ENCODE assay signal across 18 cellular contexts in genomic region chr12:29223936-29224921, GRCh38.
DNase-seq lines count a peak whose midpoint lies in the region; ATAC-seq and TF ChIP-seq lines count a peak whose summit lies in the region.
"Had no signal": no experiment of that assay in that cellular context is flagged by ENCODE, and none has a peak within 500 bp of the region (broad histone marks: within the 10 kb centered on the region; RNA-seq: fewer than 3 reads in every experiment).

No MANE protein-coding gene starts in this region.

- no peak overlapping the region for H2BK15ac ChIP-seq in mesendoderm (replicated peaks; ENCODE audit: low read depth)

- no peaks in the 10 kb centered on the region for H3K79me2 ChIP-seq in mesendoderm (ENCODE audit: control insufficient read depth, insufficient read depth, low read length)

- 100% methylated on average over 1 of the region's 6 CpGs for WGBS in mesendoderm (ENCODE audit: extremely low coverage, insufficient coverage, low lambda C conversion rate)

- no peak for TF ChIP-seq CTCF in AG04449 (IDR thresholded peaks at IDR 0.05; ENCODE audit: insufficient read depth, low read length, missing control alignments)
- TF ChIP-seq CTCF in brain microvascular endothelial cell (IDR thresholded peaks at IDR 0.05; ENCODE audit: low read depth, low read length, missing control alignments), result no peak
- TF ChIP-seq CTCF in BE2C (IDR thresholded peaks at IDR 0.05; ENCODE audit: low read depth, low read length), result no peak

- no peak overlapping the region for H3K56ac ChIP-seq in mesendoderm (ENCODE audit: low read length)

- H4K5ac ChIP-seq in mesendoderm (ENCODE audit: low read length), result no peak overlapping the region

- no peak overlapping the region for H3K9ac ChIP-seq in mesendoderm (ENCODE audit: low read length)
- H3K9ac ChIP-seq: BLaER1 treated with 17β-estradiol and CSF1 and Interleukin-3, amounts not matched to agents 10 nM and 100 nM had no signal

- no peak overlapping the region for H2BK5ac ChIP-seq in mesendoderm (ENCODE audit: low read length)

- H3K27ac ChIP-seq in brain microvascular endothelial cell (peak overlapping the region; percentile 44), mesendoderm (ENCODE audit: low read depth, low read length) (no peak overlapping the region)
- H3K27ac ChIP-seq: BLaER1 treated with 17β-estradiol and CSF1 and Interleukin-3, amounts not matched to agents 10 nM and 100 nM; SJSA1 had no signal

- peak; percentile 55 for DNase-seq in AG04449 (ENCODE audit: low read depth, low spot score)
- DNase-seq in HS-5 (ENCODE audit: low read depth), result peak; percentile 24
- no peak for DNase-seq in brain microvascular endothelial cell
- DNase-seq in mesendoderm, result no peak
- no peak for DNase-seq in NCI-H524 treated with DMSO at 0.1 percent for 48 hours (lab: John Stamatoyannopoulos, UW)
- DNase-seq in BE2C, result no peak
- DNase-seq in SHP77 (lab: John Stamatoyannopoulos, UW), result no peak
- DNase-seq: 8988T; CD8-positive, alpha-beta memory T cell; NCI-H1417; NCI-H1930; NCI-H2171; NCI-H446; NCI-H748 treated with DMSO at 0.1 percent for 48 hours; OCI-M1 had no signal

- H2BK120ac ChIP-seq in mesendoderm (ENCODE audit: low read depth, low read length), result no peak overlapping the region

- no peak overlapping the region for H3K4ac ChIP-seq in mesendoderm (ENCODE audit: low read depth, low read length)

- no peaks in the 10 kb centered on the region for H3K4me1 ChIP-seq in mesendoderm (ENCODE audit: control insufficient read depth, low read depth, low read length)
- peaks cover 32% of the 10 kb centered on the region for H3K4me1 ChIP-seq in BE2C
- H3K4me1 ChIP-seq: SJSA1 had no signal

- no peak for ATAC-seq in HG03159 (IDR thresholded peaks at IDR 0.05; ENCODE audit: unreplicated experiment)

- POLR2A ChIA-PET in AG04449 (lab: Yijun Ruan, JAX), result no interaction called here

- H3K9me3 ChIP-seq in BE2C, result no peaks in the 10 kb centered on the region
- H3K9me3 ChIP-seq: SJSA1 had no signal

- H3K79me1 ChIP-seq in mesendoderm (ENCODE audit: low read length), result no peaks in the 10 kb centered on the region

- no peak overlapping the region for H3K4me2 ChIP-seq in mesendoderm (ENCODE audit: low read length)
- H3K4me2 ChIP-seq: BLaER1 treated with 17β-estradiol and CSF1 and Interleukin-3, amounts not matched to agents 10 nM and 100 nM had no signal

- no peaks in the 10 kb centered on the region for H3K36me3 ChIP-seq in brain microvascular endothelial cell (replicated peaks)
- H3K36me3 ChIP-seq in mesendoderm (ENCODE audit: control insufficient read depth, insufficient read depth, low read length), result no peaks in the 10 kb centered on the region
- no peaks in the 10 kb centered on the region for H3K36me3 ChIP-seq in BE2C
- H3K36me3 ChIP-seq: SJSA1 had no signal

- in situ Hi-C loops in brain microvascular endothelial cell (cut with HindIII; ENCODE audit: low pct_ligation_motif_present, low sequenced_read_pairs), result no loop called here

- H2AK5ac ChIP-seq in mesendoderm (ENCODE audit: low read length), result no peak overlapping the region

- H3K18ac ChIP-seq in mesendoderm (ENCODE audit: low read length), result peak overlapping the region; percentile 94

- H3K4me3 ChIP-seq in AG04449 (ENCODE audit: low read depth, low read length), result no peak overlapping the region
- H3K4me3 ChIP-seq in brain microvascular endothelial cell (ENCODE audit: low read depth, low read length), result no peak overlapping the region
- no peak overlapping the region for H3K4me3 ChIP-seq in mesendoderm (ENCODE audit: low read length)
- no peak overlapping the region for H3K4me3 ChIP-seq in BE2C (ENCODE audit: low read depth, low read length)
- H3K4me3 ChIP-seq: BLaER1 treated with 17β-estradiol and CSF1 and Interleukin-3, amounts not matched to agents 10 nM and 100 nM; SJSA1 had no signal

- H3K27me3 ChIP-seq in brain microvascular endothelial cell (replicated peaks), result no peaks in the 10 kb centered on the region
- H3K27me3 ChIP-seq in mesendoderm (ENCODE audit: insufficient read depth, low read length, poor library complexity), result no peaks in the 10 kb centered on the region
- no peaks in the 10 kb centered on the region for H3K27me3 ChIP-seq in BE2C

- no peak overlapping the region for H3K23ac ChIP-seq in mesendoderm (ENCODE audit: low read length)

- no peak overlapping the region for H4K8ac ChIP-seq in mesendoderm (ENCODE audit: low read depth, low read length)

- CTCF ChIA-PET in AG04449 (lab: Yijun Ruan, JAX), result interaction anchor here (0.9 kb wide), 1 partner anchor 15 kb away, joined by 3 read pairs; no protein-coding TSS in a partner anchor

Comparison
In these comparisons a context has a peak if more than half of its experiments do, and no peak if none do; other contexts are left out.
1. DNase-seq: peak in AG04449 (single experiment) and HS-5 (single experiment); none in brain microvascular endothelial cell (single experiment), mesendoderm (single experiment), NCI-H524 treated with DMSO at 0.1 percent for 48 hours (single experiment), BE2C (single experiment) and SHP77 (0 of 2).